In genomic region chr9:95049761-95050160, GRCh38 we compare ENCODE assay signal across 11 cellular contexts.
DNase-seq lines count a peak whose midpoint lies in the region; ATAC-seq and TF ChIP-seq lines count a peak whose summit lies in the region.
"Had no signal": no experiment of that assay in that cellular context is flagged by ENCODE, and none has a peak within 500 bp of the region (broad histone marks: within the 10 kb centered on the region; RNA-seq: fewer than 3 reads in every experiment).

No MANE protein-coding gene starts in this region.

- TF ChIP-seq POLR2A in breast epithelium (IDR thresholded peaks at IDR 0.05) (no peak), upper lobe of left lung (IDR thresholded peaks at IDR 0.05) (no peak)

- no peaks in the 10 kb centered on the region for H3K4me1 ChIP-seq in breast epithelium
- peaks cover 8 to 12% of the 10 kb centered on the region in 2 donors for H3K4me1 ChIP-seq in mucosa of rectum (ENCODE audit: control insufficient read depth in 2 of 2, insufficient read depth in 2 of 2, low read length in 2 of 2)
- H3K4me1 ChIP-seq in upper lobe of left lung = peaks cover 21 to 59% (median 34%) of the 10 kb centered on the region in 4 donors

- ATAC-seq in upper lobe of left lung (ENCODE audit: low FRiP score in 2 of 2) = no peak

- POLR2A ChIA-PET in MCF 10A (lab: Yijun Ruan, JAX) = interaction anchor here (0.6 to 5.7 kb wide), 13 partner anchors 12 to 1165 kb away, joined by 3 to 49 read pairs (median 9); no protein-coding TSS in a partner anchor

- peak; percentile 18 for DNase-seq in MCF 10A (ENCODE audit: unreplicated experiment)
- DNase-seq in breast epithelium (ENCODE audit: low spot score in 2 of 2) = no peak
- DNase-seq in coronary artery (ENCODE audit: low spot score) = no peak
- no peak for DNase-seq in upper lobe of left lung
- DNase-seq in SKM-1 (lab: John Stamatoyannopoulos, UW; ENCODE audit: unreplicated experiment) = no peak
- no peak for DNase-seq in effector CD8-positive, alpha-beta T cell (lab: John Stamatoyannopoulos, UW)
- no peak for DNase-seq in activated naive CD4-positive, alpha-beta T cell treated with anti-CD3 and anti-CD28 coated beads for 36 hours
- DNase-seq: activated effector memory CD4-positive, alpha-beta T cell treated with anti-CD3 and anti-CD28 coated beads, Interleukin-2, amount 50 U/mL, for 16 hours; AML-193; T-helper 9 cell had no signal

- BruUV-seq in MCF 10A (replicated peaks; lab: Mats Ljungman, UMichigan) = no TSS peak

- H3K36me3 Mint-ChIP-seq in MCF 10A (ENCODE audit: insufficient read depth, unreplicated experiment) = peaks cover 31% of the 10 kb centered on the region
- H3K36me3 Mint-ChIP-seq in activated naive CD4-positive, alpha-beta T cell treated with anti-CD3 and anti-CD28 coated beads for 36 hours (ENCODE audit: low read depth) = no peaks in the 10 kb centered on the region

- 51 to 60% methylated on average over 6 of the region's 6 CpGs for WGBS in upper lobe of left lung, 2 donors

- CTCF ChIA-PET in MCF 10A (lab: Yijun Ruan, JAX) = interaction anchor here (0.6 to 2.1 kb wide), 3 partner anchors 78 to 131 kb away, joined by 3 to 5 read pairs (median 3); no protein-coding TSS in a partner anchor
- CTCF ChIA-PET in activated naive CD4-positive, alpha-beta T cell treated with anti-CD3 and anti-CD28 coated beads for 36 hours (lab: Charles Lee) = interaction anchor here (0.7 to 2.0 kb wide), 4 partner anchors 46 to 381 kb away, joined by 3 to 5 read pairs (median 4); no protein-coding TSS in a partner anchor

- no peak for TF ChIP-seq EP300 in upper lobe of left lung (IDR thresholded peaks at IDR 0.05)

- no peak overlapping the region for H3K27ac ChIP-seq in breast epithelium
- H3K27ac ChIP-seq in coronary artery = peak overlapping the region; percentile 72 to 93
- peak overlapping the region; percentile 13 to 16 for H3K27ac ChIP-seq in mucosa of rectum (ENCODE audit: low read depth in 2 of 2, low read length in 2 of 2)
- H3K27ac ChIP-seq in upper lobe of left lung = peak overlapping the region; percentile 83 to 86 (median 85)

- peaks cover 12% of the 10 kb centered on the region for H3K4me1 Mint-ChIP-seq in MCF 10A (ENCODE audit: insufficient read depth, unreplicated experiment)
- H3K4me1 Mint-ChIP-seq in activated naive CD4-positive, alpha-beta T cell treated with anti-CD3 and anti-CD28 coated beads for 36 hours (ENCODE audit: low read depth) = peaks cover 6% of the 10 kb centered on the region

- H3K27ac Mint-ChIP-seq in MCF 10A (ENCODE audit: low read depth, unreplicated experiment) = no peak overlapping the region
- H3K27ac Mint-ChIP-seq in activated naive CD4-positive, alpha-beta T cell treated with anti-CD3 and anti-CD28 coated beads for 36 hours = no peak overlapping the region

- no peaks in the 10 kb centered on the region for H3K36me3 ChIP-seq in breast epithelium
- peaks cover 0 to 1% of the 10 kb centered on the region in 2 donors for H3K36me3 ChIP-seq in mucosa of rectum (ENCODE audit: control insufficient read depth in 2 of 2, insufficient read depth in 2 of 2, low read length in 2 of 2)
- no peaks in the 10 kb centered on the region for H3K36me3 ChIP-seq in upper lobe of left lung

- peak overlapping the region in 1 of 2 donors; percentile 20 for H3K9ac ChIP-seq in mucosa of rectum (ENCODE audit: low read depth in 1 of 2, low read length in 2 of 2)

- peak overlapping the region; percentile 78 for H3K4me3 Mint-ChIP-seq in MCF 10A (ENCODE audit: unreplicated experiment)
- no peak overlapping the region for H3K4me3 Mint-ChIP-seq in activated naive CD4-positive, alpha-beta T cell treated with anti-CD3 and anti-CD28 coated beads for 36 hours

- H3K27me3 Mint-ChIP-seq in MCF 10A (ENCODE audit: insufficient read depth, unreplicated experiment) = no peaks in the 10 kb centered on the region
- H3K27me3 Mint-ChIP-seq in activated naive CD4-positive, alpha-beta T cell treated with anti-CD3 and anti-CD28 coated beads for 36 hours (ENCODE audit: low read depth) = peaks cover 24% of the 10 kb centered on the region

- intact Hi-C loops in MCF 10A (cut with micrococcal nuclease) (loop anchor here (1.0 kb wide), 1 partner anchor 42 kb away; no protein-coding TSS in a partner anchor), breast epithelium (cut with DNase I; ENCODE audit: low total_unique reads) (no loop called here)
- intact Hi-C loops in activated naive CD4-positive, alpha-beta T cell treated with anti-CD3 and anti-CD28 coated beads for 36 hours (cut with micrococcal nuclease) = no loop called here

- H3K9me3 ChIP-seq in breast epithelium = no peaks in the 10 kb centered on the region
- H3K9me3 ChIP-seq in mucosa of rectum (ENCODE audit: control insufficient read depth in 2 of 2, low read length in 2 of 2) = no peaks in the 10 kb centered on the region
- no peaks in the 10 kb centered on the region for H3K9me3 ChIP-seq in upper lobe of left lung

- TF ChIP-seq CTCF in MCF 10A (IDR thresholded peaks at IDR 0.05; ENCODE audit: unreplicated experiment) = no peak
- TF ChIP-seq CTCF in breast epithelium (IDR thresholded peaks at IDR 0.05) = no peak
- no peak for TF ChIP-seq CTCF in coronary artery (IDR thresholded peaks at IDR 0.05)
- no peak for TF ChIP-seq CTCF in upper lobe of left lung (IDR thresholded peaks at IDR 0.05)

- no peak overlapping the region for H3K4me3 ChIP-seq in breast epithelium
- H3K4me3 ChIP-seq in coronary artery = peak overlapping the region; percentile 72
- peak overlapping the region in 1 of 2 donors; percentile 86 for H3K4me3 ChIP-seq in mucosa of rectum (ENCODE audit: low read length in 2 of 2)
- peak overlapping the region in 3 of 4 donors; percentile 41 to 62 (median 55) for H3K4me3 ChIP-seq in upper lobe of left lung

- H3K27me3 ChIP-seq in breast epithelium (no peaks in the 10 kb centered on the region), mucosa of rectum (ENCODE audit: control insufficient read depth in 2 of 2, insufficient read depth in 2 of 2, low read length in 2 of 2) (no peaks in the 10 kb centered on the region), upper lobe of left lung (no peaks in the 10 kb centered on the region)

- H3K9me3 Mint-ChIP-seq in MCF 10A (ENCODE audit: unreplicated experiment) = no peaks in the 10 kb centered on the region
- no peaks in the 10 kb centered on the region for H3K9me3 Mint-ChIP-seq in activated naive CD4-positive, alpha-beta T cell treated with anti-CD3 and anti-CD28 coated beads for 36 hours

Comparison
In these comparisons a context has a peak if more than half of its experiments do, and no peak if none do; other contexts are left out.
1. H3K27ac ChIP-seq: peak in coronary artery (2 of 2), mucosa of rectum (2 of 2) and upper lobe of left lung (4 of 4); none in breast epithelium (0 of 2).
2. H3K4me3 ChIP-seq: peak in coronary artery (single experiment) and upper lobe of left lung (3 of 4); none in breast epithelium (0 of 3).